Comparison of ENCODE assay signal across 10 cellular contexts in genomic region chr3:135736740-135737139, GRCh38.
DNase-seq lines count a peak whose midpoint lies in the region; ATAC-seq and TF ChIP-seq lines count a peak whose summit lies in the region.
"Had no signal": no experiment of that assay in that cellular context is flagged by ENCODE, and none has a peak within 500 bp of the region (broad histone marks: within the 10 kb centered on the region; RNA-seq: fewer than 3 reads in every experiment).

No MANE protein-coding gene starts in this region.

- H3K9ac ChIP-seq in OCI-LY3 (ENCODE audit: low read length) = no peak overlapping the region
- H3K9ac ChIP-seq: parathyroid adenoma had no signal

- TF ChIP-seq CTCF in C4-2B (conservative IDR thresholded peaks at IDR 0.05) (peak; percentile 77), GM12875 (IDR thresholded peaks at IDR 0.05; ENCODE audit: borderline replicate concordance, insufficient read depth, low read depth, low read length) (peak; percentile 36; the same call in 1 of the 2 replicates), OCI-LY3 (IDR thresholded peaks at IDR 0.05; ENCODE audit: low read depth, low read length) (peak; percentile 38), omental fat pad (IDR thresholded peaks at IDR 0.05) (no peak)

- H3K27me3 ChIP-seq in OCI-LY3 (ENCODE audit: low read depth, low read length) = no peaks in the 10 kb centered on the region
- H3K27me3 ChIP-seq: adrenal gland had no signal

- no peaks in the 10 kb centered on the region for H3K79me2 ChIP-seq in OCI-LY3 (ENCODE audit: low read length)
- H3K79me2 ChIP-seq: parathyroid adenoma had no signal

- DNase-seq in iPS DF 19.7 (ENCODE audit: low read depth, low spot score) (peak; percentile 38), T1000 (lab: John Stamatoyannopoulos, UW) (no peak), midbrain (lab: John Stamatoyannopoulos, UW) (no peak), omental fat pad (ENCODE audit: low spot score) (no peak)
- DNase-seq: adrenal gland had no signal

- ATAC-seq in HG02938 (IDR thresholded peaks at IDR 0.05; ENCODE audit: unreplicated experiment) = no peak
- no peak for ATAC-seq in omental fat pad (ENCODE audit: low FRiP score)

- H3K27ac ChIP-seq in C4-2B (no peak overlapping the region), OCI-LY3 (ENCODE audit: low read length) (no peak overlapping the region)
- H3K27ac ChIP-seq: adrenal gland, parathyroid adenoma had no signal

- no peaks in the 10 kb centered on the region for H3K4me1 ChIP-seq in OCI-LY3 (ENCODE audit: low read length)
- H3K4me1 ChIP-seq: adrenal gland had no signal

- H2AFZ ChIP-seq in OCI-LY3 (ENCODE audit: low read depth, low read length) = no peak overlapping the region
- H2AFZ ChIP-seq: parathyroid adenoma had no signal

- no peaks in the 10 kb centered on the region for H4K20me1 ChIP-seq in OCI-LY3 (ENCODE audit: insufficient read depth, low read length)

- no peaks in the 10 kb centered on the region for H3K36me3 ChIP-seq in OCI-LY3 (replicated peaks; ENCODE audit: low read depth, low read length)
- H3K36me3 ChIP-seq: adrenal gland had no signal

- no peak overlapping the region for H3K4me3 ChIP-seq in GM12875 (ENCODE audit: low read depth, low read length)
- H3K4me3 ChIP-seq in OCI-LY3 (ENCODE audit: low read length) = no peak overlapping the region
- H3K4me3 ChIP-seq: adrenal gland had no signal

- H3K9me3 ChIP-seq in OCI-LY3 (ENCODE audit: insufficient read depth, low read length) = peaks cover 16% of the 10 kb centered on the region; the same call in 1 of the 2 replicates

- no peak overlapping the region for H3K4me2 ChIP-seq in OCI-LY3 (ENCODE audit: low read length)

Comparison
In these comparisons a context has a peak if more than half of its experiments do, and no peak if none do; other contexts are left out.
1. CTCF ChIP-seq: peak in C4-2B (single experiment), GM12875 (single experiment) and OCI-LY3 (single experiment); none in omental fat pad (0 of 3).